Comparison of ENCODE assay signal across 31 cellular contexts in the genomic region with DNA sequence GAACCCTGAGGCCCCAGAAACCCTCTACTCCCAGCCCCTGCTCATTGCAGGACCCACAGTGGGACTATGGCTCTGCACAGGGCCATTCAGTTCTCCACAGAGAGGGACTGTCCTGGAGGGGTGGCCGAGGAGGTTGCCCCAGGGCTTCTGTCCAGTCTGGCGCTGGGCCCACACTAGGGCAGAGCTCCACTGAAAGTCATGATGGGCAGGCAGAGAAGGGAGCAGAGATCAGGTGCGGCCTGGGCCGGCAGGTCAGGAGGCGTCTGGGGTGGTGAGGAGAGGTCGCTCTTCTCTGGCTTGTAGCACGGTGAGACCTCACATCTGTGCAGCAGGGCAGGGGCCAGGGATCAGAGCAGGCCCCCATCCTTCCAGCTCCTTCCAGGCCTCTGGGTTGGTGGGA. TPM values are rescaled to one million over a fixed set of nuclear protein-coding genes. Genes with fewer than 3 reads are reported as not detected.
"Had no signal": no experiment of that assay in that cellular context is flagged by ENCODE, and none has a peak within 500 bp of the region (broad histone marks: within the 10 kb centered on the region; RNA-seq: fewer than 3 reads in every experiment).

No MANE protein-coding gene starts in this region.

- ATAC-seq: body of pancreas, left lobe of liver, right lobe of liver had no signal

- H3K27me3 ChIP-seq: adrenal gland, body of pancreas, colonic mucosa, ovary, right lobe of liver had no signal

- DNase-seq: activated CD4-positive, CD25-positive, alpha-beta regulatory T cell treated with anti-CD3 and anti-CD28 coated beads, Interleukin-2, amount 50 U/mL, for 72 hours; activated CD8-positive, alpha-beta memory T cell treated with anti-CD3 and anti-CD28 coated beads, Interleukin-2, amount 50 U/mL, for 4 hours; activated gamma-delta T cell; activated T-cell treated with anti-CD3 and anti-CD28 coated beads, Interleukin-2, amount 50 U/mL, for 1 hour; adrenal gland; body of pancreas; cerebellar nuclear complex; colonic mucosa; effector CD8-positive, alpha-beta T cell; esophagus squamous epithelium; foreskin melanocyte; kidney glomerular epithelial cell; lower lobe of right lung; mesendoderm; ovary; stimulated activated CD4-positive, alpha-beta T cell treated with anti-CD3 and anti-CD28 coated beads, Interleukin-12 subunit alpha, Interleukin-12 subunit beta, amount 100 ng/mL, for 4 hours; stimulated activated CD4-positive, alpha-beta T cell treated with anti-CD3 and anti-CD28 coated beads, Interleukin-4, amount 100 ng/mL, for 24 hours; stimulated activated naive CD4-positive, alpha-beta T cell; T1000; trophoblast cell had no signal

- H3K27ac ChIP-seq: adrenal gland, body of pancreas, colonic mucosa, epithelial cell of prostate, esophagus squamous epithelium, lower lobe of right lung, ovary, right lobe of liver, thoracic aorta had no signal

- H3K27me3 Mint-ChIP-seq: activated naive CD4-positive, alpha-beta T cell treated with anti-CD3 and anti-CD28 coated beads, Interleukin-2, amount 50 U/mL, for 24 hours had no signal

- H3K4me3 ChIP-seq: adrenal gland, body of pancreas, colonic mucosa, esophagus squamous epithelium, lower lobe of right lung, ovary, right lobe of liver, thoracic aorta had no signal

- H3K4me3 Mint-ChIP-seq: activated naive CD4-positive, alpha-beta T cell treated with anti-CD3 and anti-CD28 coated beads, Interleukin-2, amount 50 U/mL, for 24 hours; activated T-helper 1 cell treated with anti-CD3 and anti-CD28 coated beads, Interleukin-12 subunit alpha, Interleukin-12 subunit beta, Interleukin-2, Interleukin-4 antibody, amounts not matched to agents 30 ng/mL and 10 ng/mL and 1 ng/mL, durations not matched to agents 14 hours and 24 hours and 36 hours; nephron had no signal

- H3K36me3 ChIP-seq: adrenal gland, colonic mucosa, esophagus squamous epithelium, ovary, right lobe of liver, thoracic aorta had no signal

- H3K9me3 Mint-ChIP-seq: activated naive CD4-positive, alpha-beta T cell treated with anti-CD3 and anti-CD28 coated beads, Interleukin-2, amount 50 U/mL, for 24 hours; activated T-helper 1 cell treated with anti-CD3 and anti-CD28 coated beads, Interleukin-12 subunit alpha, Interleukin-12 subunit beta, Interleukin-2, Interleukin-4 antibody, amounts not matched to agents 30 ng/mL and 10 ng/mL and 1 ng/mL, durations not matched to agents 14 hours and 24 hours and 36 hours; nephron had no signal

- H3K9me3 ChIP-seq: adrenal gland, body of pancreas, colonic mucosa, esophagus squamous epithelium, lower lobe of right lung, ovary, right lobe of liver, thoracic aorta had no signal

- H3K4me1 Mint-ChIP-seq: nephron had no signal

- H3K4me1 ChIP-seq: adrenal gland, body of pancreas, colonic mucosa, esophagus squamous epithelium, lower lobe of right lung, right lobe of liver had no signal

- H3K27ac Mint-ChIP-seq: activated naive CD4-positive, alpha-beta T cell treated with anti-CD3 and anti-CD28 coated beads, Interleukin-2, amount 50 U/mL, for 24 hours; activated T-helper 1 cell treated with anti-CD3 and anti-CD28 coated beads, Interleukin-12 subunit alpha, Interleukin-12 subunit beta, Interleukin-2, Interleukin-4 antibody, amounts not matched to agents 30 ng/mL and 10 ng/mL and 1 ng/mL, durations not matched to agents 14 hours and 24 hours and 36 hours; nephron; progenitor cell of endocrine pancreas had no signal

RNA-seq across cellular contexts. Expression of gene PIK3R6, which starts 13.0 kb away (rescaled TPM):
- total RNA-seq: dermis microvascular lymphatic vessel endothelial cell, myocyte, renal cortical epithelial cell had no signal
